In genomic region chr4:10457255-10457801, GRCh38 we compare ENCODE assay signal across 8 cellular contexts. TPM values are rescaled to one million over a fixed set of nuclear protein-coding genes. Genes with fewer than 3 reads are reported as not detected.
DNase-seq lines count a peak whose midpoint lies in the region; ATAC-seq and FAIRE-seq lines count a peak whose summit lies in the region.

Gene ZNF518B, minus strand, starts transcription at chr4:10457426. Its CDS starts 11,098 bp downstream, at chr4:10446328.

- peak; percentile 81 for ATAC-seq in HG02623 (IDR thresholded peaks at IDR 0.05; ENCODE audit: unreplicated experiment)
- ATAC-seq in effector memory CD8-positive, alpha-beta T cell (replicated peaks): peak; percentile 82

- peaks cover 19 to 23% of the 10 kb centered on the region in 2 donors for H3K4me1 Mint-ChIP-seq in effector memory CD8-positive, alpha-beta T cell (ENCODE audit: low read depth in 2 of 2)

- DNase-seq in GM18507 (ENCODE audit: extremely low spot score, insufficient read length, low read depth) (peak; percentile 75), NCI-H2196 (lab: John Stamatoyannopoulos, UW; ENCODE audit: unreplicated experiment) (peak; percentile 60), mesenteric fat pad (ENCODE audit: low spot score) (peak; percentile 92), cerebellar nuclear complex (lab: John Stamatoyannopoulos, UW) (no peak)
- peak; percentile 34 to 70 for DNase-seq in activated CD8-positive, alpha-beta memory T cell treated with anti-CD3 and anti-CD28 coated beads for 1 hour (ENCODE audit: extremely low read depth in 1 of 2, low read depth in 1 of 2)
- DNase-seq in effector memory CD8-positive, alpha-beta T cell: peak; percentile 77 to 84 (median 78)
- peak; percentile 48 for DNase-seq in stimulated activated CD8-positive, alpha-beta memory T cell treated with anti-CD3 and anti-CD28 coated beads, Interleukin-15, amount 100 ng/mL, for 1 hour (ENCODE audit: low read depth)

- peaks cover 0 to 4% of the 10 kb centered on the region in 2 donors for H3K9me3 Mint-ChIP-seq in effector memory CD8-positive, alpha-beta T cell

- peak within 1 kb of the TSS; percentile 84 to 89 for H3K27ac Mint-ChIP-seq in effector memory CD8-positive, alpha-beta T cell

- peaks cover 10% of the 10 kb centered on the region for H3K36me3 Mint-ChIP-seq in effector memory CD8-positive, alpha-beta T cell (ENCODE audit: insufficient read depth)

- peak within 1 kb of the TSS; percentile 81 to 83 for H3K4me3 Mint-ChIP-seq in effector memory CD8-positive, alpha-beta T cell

- H3K27me3 Mint-ChIP-seq in effector memory CD8-positive, alpha-beta T cell: peaks cover 4 to 20% of the 10 kb centered on the region in 2 donors

- FAIRE-seq in GM18507 (lab: Jason Lieb, UNC): no peak

RNA-seq across cellular contexts. Expression of gene ZNF518B, which starts in this region (rescaled TPM):
- total RNA-seq in mesenteric fat pad: 23.5 TPM

Comparison
In these comparisons a context has a peak if more than half of its experiments do, and no peak if none do; other contexts are left out.
1. DNase-seq: peak in GM18507 (single experiment), NCI-H2196 (single experiment), activated CD8-positive, alpha-beta memory T cell treated with anti-CD3 and anti-CD28 coated beads for 1 hour (2 of 2), effector memory CD8-positive, alpha-beta T cell (3 of 3), mesenteric fat pad (single experiment) and stimulated activated CD8-positive, alpha-beta memory T cell treated with anti-CD3 and anti-CD28 coated beads, Interleukin-15, amount 100 ng/mL, for 1 hour (single experiment); none in cerebellar nuclear complex (0 of 2).